Comparison of ENCODE assay signal across 8 cellular contexts in genomic region chrX:77910108-77910840, GRCh38. TPM values are rescaled to one million over a fixed set of nuclear protein-coding genes. Genes with fewer than 3 reads are reported as not detected.
A peak's percentile ranks its signal among the peaks of the same experiment; 100 is the strongest.
DNase-seq lines count a peak whose midpoint lies in the region; ATAC-seq and TF ChIP-seq lines count a peak whose summit lies in the region.

ATP7A (plus strand) TSS chrX:77910693; CDS start chrX:77971642, 60,949 bp downstream.

- H3K27ac ChIP-seq in neural cell (ENCODE audit: low read length), result peak within 1 kb of the TSS; percentile 82

- peaks cover 16% of the 10 kb centered on the region for H3K79me2 ChIP-seq in neural cell (replicated peaks; ENCODE audit: insufficient read depth, low read length)

- peak; percentile 97 for ATAC-seq in stimulated activated naive CD8-positive, alpha-beta T cell treated with anti-CD3 and anti-CD28 coated beads, Interleukin-15, amount 100 ng/mL, for 72 hours

- H3K4me2 ChIP-seq in neural cell (ENCODE audit: low read length), result peak within 1 kb of the TSS; percentile 76

- TF ChIP-seq EP300 in neural cell (conservative IDR thresholded peaks at IDR 0.05; ENCODE audit: poor library complexity, severe bottlenecking), result no peak

- no peaks in the 10 kb centered on the region for H3K9me3 ChIP-seq in neural cell (ENCODE audit: low read length)

- H3K36me3 Mint-ChIP-seq in activated T-helper 2 cell treated with anti-CD3 and anti-CD28 coated beads, Interferon-gamma antibody, Interleukin-2, Interleukin-4, amounts not matched to agents 10 μg/mL and 5 μg/mL and 100 μg/mL, durations not matched to agents 14 hours and 24 hours and 36 hours (ENCODE audit: low read depth), result peaks cover 3% of the 10 kb centered on the region

- H3K27ac Mint-ChIP-seq in activated T-helper 2 cell treated with anti-CD3 and anti-CD28 coated beads, Interferon-gamma antibody, Interleukin-2, Interleukin-4, amounts not matched to agents 10 μg/mL and 5 μg/mL and 100 μg/mL, durations not matched to agents 14 hours and 24 hours and 36 hours, result peak within 1 kb of the TSS; percentile 97
- H3K27ac Mint-ChIP-seq in stimulated activated naive CD8-positive, alpha-beta T cell treated with anti-CD3 and anti-CD28 coated beads, Interleukin-15, amount 100 ng/mL, for 72 hours, result peak within 1 kb of the TSS; percentile 98 to 99

- peak within 1 kb of the TSS; percentile 93 for H3K4me3 Mint-ChIP-seq in activated T-helper 2 cell treated with anti-CD3 and anti-CD28 coated beads, Interferon-gamma antibody, Interleukin-2, Interleukin-4, amounts not matched to agents 10 μg/mL and 5 μg/mL and 100 μg/mL, durations not matched to agents 14 hours and 24 hours and 36 hours (ENCODE audit: low read depth)
- H3K4me3 Mint-ChIP-seq in stimulated activated naive CD8-positive, alpha-beta T cell treated with anti-CD3 and anti-CD28 coated beads, Interleukin-15, amount 100 ng/mL, for 72 hours, result peak within 1 kb of the TSS; percentile 98 to 99

- H3K9ac ChIP-seq in neural cell (ENCODE audit: low read length), result peak within 1 kb of the TSS; percentile 68

- no peaks in the 10 kb centered on the region for H3K27me3 Mint-ChIP-seq in activated T-helper 2 cell treated with anti-CD3 and anti-CD28 coated beads, Interferon-gamma antibody, Interleukin-2, Interleukin-4, amounts not matched to agents 10 μg/mL and 5 μg/mL and 100 μg/mL, durations not matched to agents 14 hours and 24 hours and 36 hours (ENCODE audit: low read depth)
- H3K27me3 Mint-ChIP-seq in stimulated activated naive CD8-positive, alpha-beta T cell treated with anti-CD3 and anti-CD28 coated beads, Interleukin-15, amount 100 ng/mL, for 72 hours, result no peaks in the 10 kb centered on the region

- intact Hi-C loops in activated T-helper 2 cell treated with anti-CD3 and anti-CD28 coated beads, Interferon-gamma antibody, Interleukin-2, Interleukin-4, amounts not matched to agents 10 μg/mL and 5 μg/mL and 100 μg/mL, durations not matched to agents 14 hours and 24 hours and 36 hours (cut with micrococcal nuclease), result loop anchor here (1.0 to 2.0 kb wide), 5 partner anchors 11 to 195 kb away; partner anchors contain the start of genes COX7B, MAGT1 and PGK1

- H3K4me1 Mint-ChIP-seq in activated T-helper 2 cell treated with anti-CD3 and anti-CD28 coated beads, Interferon-gamma antibody, Interleukin-2, Interleukin-4, amounts not matched to agents 10 μg/mL and 5 μg/mL and 100 μg/mL, durations not matched to agents 14 hours and 24 hours and 36 hours (ENCODE audit: low read depth), result peaks cover 9% of the 10 kb centered on the region
- H3K4me1 Mint-ChIP-seq in stimulated activated naive CD8-positive, alpha-beta T cell treated with anti-CD3 and anti-CD28 coated beads, Interleukin-15, amount 100 ng/mL, for 72 hours, result peaks cover 18% of the 10 kb centered on the region

- H4K20me1 ChIP-seq in neural cell (ENCODE audit: insufficient read depth), result no peaks in the 10 kb centered on the region

- no peaks in the 10 kb centered on the region for H3K9me2 ChIP-seq in neural cell (ENCODE audit: insufficient read depth, low read length)

- TF ChIP-seq RAD21 in neural cell (conservative IDR thresholded peaks at IDR 0.05), result peak; percentile 53

- DNase-seq in ELF-1 (ENCODE audit: low read depth, low spot score) (peak; percentile 95), H4 (ENCODE audit: low spot score) (peak; percentile 93), RPMI8226 (peak; percentile 96), fibroblast of the conjunctiva (ENCODE audit: low read depth) (peak; percentile 81)
- DNase-seq in activated T-helper 2 cell treated with anti-CD3 and anti-CD28 coated beads, Interferon-gamma antibody, Interleukin-2, Interleukin-4, amounts not matched to agents 10 μg/mL and 5 μg/mL and 100 μg/mL, durations not matched to agents 14 hours and 24 hours and 36 hours (ENCODE audit: low spot score), result peak; percentile 86
- DNase-seq in stimulated activated naive CD8-positive, alpha-beta T cell treated with anti-CD3 and anti-CD28 coated beads, Interleukin-15, amount 100 ng/mL, for 72 hours, result peak; percentile 79 to 93

- peak within 1 kb of the TSS; percentile 73 for H3K4me3 ChIP-seq in neural cell (ENCODE audit: low read length)

- no peaks in the 10 kb centered on the region for H3K27me3 ChIP-seq in neural cell (ENCODE audit: insufficient read depth, low read depth, low read length)

- TF ChIP-seq CTCF in LNCAP (IDR thresholded peaks at IDR 0.05) (peak; percentile 56), neural cell (IDR thresholded peaks at IDR 0.05; ENCODE audit: poor library complexity, severe bottlenecking) (peak; percentile 67)

- H2AFZ ChIP-seq in neural cell (ENCODE audit: low read depth, low read length), result peak within 1 kb of the TSS; percentile 21

- no peaks in the 10 kb centered on the region for H3K36me3 ChIP-seq in neural cell (ENCODE audit: insufficient read depth, low read length)

- H3F3A ChIP-seq in neural cell (ENCODE audit: insufficient read depth, low read length, poor library complexity, severe bottlenecking), result no peaks in the 10 kb centered on the region

- no peaks in the 10 kb centered on the region for H3K9me3 Mint-ChIP-seq in activated T-helper 2 cell treated with anti-CD3 and anti-CD28 coated beads, Interferon-gamma antibody, Interleukin-2, Interleukin-4, amounts not matched to agents 10 μg/mL and 5 μg/mL and 100 μg/mL, durations not matched to agents 14 hours and 24 hours and 36 hours
- no peaks in the 10 kb centered on the region for H3K9me3 Mint-ChIP-seq in stimulated activated naive CD8-positive, alpha-beta T cell treated with anti-CD3 and anti-CD28 coated beads, Interleukin-15, amount 100 ng/mL, for 72 hours

TF ChIP-seq in neural cell, 6 proteins besides CTCF, POLR2A, EP300 and RAD21:
- no peak for TF ChIP-seq EZH2 (IDR thresholded peaks at IDR 0.05; ENCODE audit: borderline replicate concordance, insufficient read depth, low read length, poor library complexity, severe bottlenecking)
- peak; percentile 48 for TF ChIP-seq TAF1 (IDR thresholded peaks at IDR 0.05; ENCODE audit: low read depth)
- TF ChIP-seq MXI1 (conservative IDR thresholded peaks at IDR 0.05; ENCODE audit: poor library complexity, severe bottlenecking), result peak; percentile 50
- no peak for TF ChIP-seq SMC3 (conservative IDR thresholded peaks at IDR 0.05; ENCODE audit: poor library complexity)
- TF ChIP-seq POLR2AphosphoS5 (IDR thresholded peaks at IDR 0.05), result peak; percentile 70
- TF ChIP-seq, protein P1, sequence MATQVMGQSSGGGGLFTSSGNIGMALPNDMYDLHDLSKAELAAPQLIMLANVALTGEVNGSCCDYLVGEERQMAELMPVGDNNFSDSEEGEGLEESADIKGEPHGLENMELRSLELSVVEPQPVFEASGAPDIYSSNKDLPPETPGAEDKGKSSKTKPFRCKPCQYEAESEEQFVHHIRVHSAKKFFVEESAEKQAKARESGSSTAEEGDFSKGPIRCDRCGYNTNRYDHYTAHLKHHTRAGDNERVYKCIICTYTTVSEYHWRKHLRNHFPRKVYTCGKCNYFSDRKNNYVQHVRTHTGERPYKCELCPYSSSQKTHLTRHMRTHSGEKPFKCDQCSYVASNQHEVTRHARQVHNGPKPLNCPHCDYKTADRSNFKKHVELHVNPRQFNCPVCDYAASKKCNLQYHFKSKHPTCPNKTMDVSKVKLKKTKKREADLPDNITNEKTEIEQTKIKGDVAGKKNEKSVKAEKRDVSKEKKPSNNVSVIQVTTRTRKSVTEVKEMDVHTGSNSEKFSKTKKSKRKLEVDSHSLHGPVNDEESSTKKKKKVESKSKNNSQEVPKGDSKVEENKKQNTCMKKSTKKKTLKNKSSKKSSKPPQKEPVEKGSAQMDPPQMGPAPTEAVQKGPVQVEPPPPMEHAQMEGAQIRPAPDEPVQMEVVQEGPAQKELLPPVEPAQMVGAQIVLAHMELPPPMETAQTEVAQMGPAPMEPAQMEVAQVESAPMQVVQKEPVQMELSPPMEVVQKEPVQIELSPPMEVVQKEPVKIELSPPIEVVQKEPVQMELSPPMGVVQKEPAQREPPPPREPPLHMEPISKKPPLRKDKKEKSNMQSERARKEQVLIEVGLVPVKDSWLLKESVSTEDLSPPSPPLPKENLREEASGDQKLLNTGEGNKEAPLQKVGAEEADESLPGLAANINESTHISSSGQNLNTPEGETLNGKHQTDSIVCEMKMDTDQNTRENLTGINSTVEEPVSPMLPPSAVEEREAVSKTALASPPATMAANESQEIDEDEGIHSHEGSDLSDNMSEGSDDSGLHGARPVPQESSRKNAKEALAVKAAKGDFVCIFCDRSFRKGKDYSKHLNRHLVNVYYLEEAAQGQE (IDR thresholded peaks at IDR 0.05; ENCODE audit: borderline replicate concordance), result no peak

RNA-seq across cellular contexts. Expression of gene ATP7A, which starts in this region (rescaled TPM):
- 10.2 and 13.7 TPM in 2 replicates for total RNA-seq in H4 (2014; rRNA removed; shearing (Covaris generic))
- 6.2 and 6.6 TPM in 2 replicates for total RNA-seq in activated T-helper 2 cell treated with anti-CD3 and anti-CD28 coated beads, Interferon-gamma antibody, Interleukin-2, Interleukin-4, amounts not matched to agents 10 μg/mL and 5 μg/mL and 100 μg/mL, durations not matched to agents 14 hours and 24 hours and 36 hours
- polyA plus RNA-seq in neural cell, result 4.9 and 6.2 TPM in 2 replicates
- polyA minus RNA-seq in neural cell, result 23.6 and 27.3 TPM in 2 replicates

Comparison
In these comparisons a context has a peak if more than half of its experiments do, and no peak if none do; other contexts are left out.
1. Peak in every context shown above with its lines: DNase-seq, ATAC-seq, H3K4me3 ChIP-seq and H3K27ac ChIP-seq.